Comparison of ENCODE assay signal across 9 cellular contexts in genomic region chr9:126327016-126327749, GRCh38. TPM values are rescaled to one million over a fixed set of nuclear protein-coding genes. Genes with fewer than 3 reads are reported as not detected.
DNase-seq lines count a peak whose midpoint lies in the region; ATAC-seq, FAIRE-seq and TF ChIP-seq lines count a peak whose summit lies in the region.
"Had no signal": no experiment of that assay in that cellular context is flagged by ENCODE, and none has a peak within 500 bp of the region (broad histone marks: within the 10 kb centered on the region; RNA-seq: fewer than 3 reads in every experiment).

No MANE protein-coding gene starts in this region.

- DNase-seq in GM20000 (ENCODE audit: low spot score) (peak; percentile 30), breast epithelium (ENCODE audit: low spot score in 2 of 2) (no peak), kidney (peak; percentile 76), H4 (ENCODE audit: low spot score) (no peak), hepatic stellate cell (ENCODE audit: low spot score) (no peak)
- peak in 2 of 3 experiments; percentile 3 to 9 for DNase-seq in stimulated activated CD4-positive, alpha-beta T cell treated with anti-CD3 and anti-CD28 coated beads, TNF-alpha, amount 100 ng/mL, for 4 hours (ENCODE audit: low read depth in 3 of 3)

- peak overlapping the region; percentile 62 to 89 (median 68) for H3K4me3 ChIP-seq in breast epithelium
- H3K4me3 ChIP-seq in kidney (ENCODE audit: low read length in 2 of 2), result peak overlapping the region; percentile 60 to 74

- no peaks in the 10 kb centered on the region for H3K9me3 ChIP-seq in breast epithelium
- no peaks in the 10 kb centered on the region for H3K9me3 ChIP-seq in kidney (ENCODE audit: control insufficient read depth in 1 of 2, low read length in 2 of 2)

- H3K27ac ChIP-seq in breast epithelium (peak overlapping the region; percentile 60 to 88), kidney (ENCODE audit: low read depth in 2 of 2, low read length in 2 of 2) (no peak overlapping the region)

- TF ChIP-seq POLR2A in breast epithelium (IDR thresholded peaks at IDR 0.05), result no peak

- TF ChIP-seq CTCF in GM20000 (IDR thresholded peaks at IDR 0.05; ENCODE audit: extremely low read depth, missing control alignments), result no peak
- no peak for TF ChIP-seq CTCF in breast epithelium (IDR thresholded peaks at IDR 0.05)
- no peak for TF ChIP-seq CTCF in kidney (IDR thresholded peaks at IDR 0.05; ENCODE audit: borderline replicate concordance, extremely low read depth, insufficient read depth)

- H3K27me3 ChIP-seq in breast epithelium, result no peaks in the 10 kb centered on the region

- H3K36me3 ChIP-seq in breast epithelium (no peaks in the 10 kb centered on the region), kidney (ENCODE audit: control insufficient read depth in 1 of 2, insufficient read depth in 2 of 2, low read length in 2 of 2) (no peaks in the 10 kb centered on the region)

- H3K4me1 ChIP-seq in breast epithelium, result no peaks in the 10 kb centered on the region
- H3K4me1 ChIP-seq in kidney (ENCODE audit: control insufficient read depth in 1 of 2, insufficient read depth in 1 of 2, low read depth in 1 of 2, low read length in 2 of 2), result peaks cover 5 to 13% of the 10 kb centered on the region in 2 donors

- intact Hi-C loops in breast epithelium (cut with DNase I; ENCODE audit: low total_unique reads), result no loop called here
- intact Hi-C loops in kidney (cut with DNase I), result no loop called here

- no peak for FAIRE-seq in kidney (lab: Jason Lieb, UNC)
- FAIRE-seq: TTC549 had no signal

- H3K9ac ChIP-seq in kidney (ENCODE audit: low read length in 2 of 2), result peak overlapping the region; percentile 75 to 80

- ATAC-seq in HG03175 (IDR thresholded peaks at IDR 0.05; ENCODE audit: unreplicated experiment), result no peak

TF ChIP-seq in PFSK-1, 5 proteins besides CTCF, POLR2A, EP300 and RAD21:
- TF ChIP-seq FOXP2 (optimal IDR thresholded peaks at IDR 0.05; ENCODE audit: borderline replicate concordance, extremely low read depth, extremely low read length, insufficient read depth), result peak; percentile 34
- TF ChIP-seq POLR2AphosphoS5 (IDR thresholded peaks at IDR 0.05; ENCODE audit: low read depth, low read length), result no peak

RNA-seq across cellular contexts. Expression of gene MVB12B, which starts 0.6 kb away (rescaled TPM):
- 9.8 TPM for polyA plus RNA-seq in PFSK-1 (2012; ENCODE audit: insufficient read length, low read depth)
- total RNA-seq in breast epithelium (10 to 100 TPM in 1 of 3 donors, 1 to 10 TPM in 2; 8.2 to 12.6 (median 9.9) TPM), kidney (12.3 TPM)
- polyA plus RNA-seq in kidney (ENCODE audit: insufficient read depth, low read depth, low replicate concordance), result 4.5 TPM
- 1.4 and 2.8 TPM in 2 replicates for total RNA-seq in H4 (2014; rRNA removed; shearing (Covaris generic))

Comparison
In these comparisons a context has a peak if more than half of its experiments do, and no peak if none do; other contexts are left out.
1. DNase-seq: peak in GM20000 (single experiment), kidney (single experiment) and stimulated activated CD4-positive, alpha-beta T cell treated with anti-CD3 and anti-CD28 coated beads, TNF-alpha, amount 100 ng/mL, for 4 hours (2 of 3); none in breast epithelium (0 of 2), H4 (single experiment) and hepatic stellate cell (single experiment).
2. H3K27ac ChIP-seq: peak in breast epithelium (2 of 2); none in kidney (0 of 2).